31 cellular contexts compared by ENCODE assay signal in genomic region chr4:40281099-40281498, GRCh38. TPM values are rescaled to one million over a fixed set of nuclear protein-coding genes. Genes with fewer than 3 reads are reported as not detected.
DNase-seq lines count a peak whose midpoint lies in the region; ATAC-seq, FAIRE-seq and TF ChIP-seq lines count a peak whose summit lies in the region.
"Had no signal": no experiment of that assay in that cellular context is flagged by ENCODE, and none has a peak within 500 bp of the region (broad histone marks: within the 10 kb centered on the region; RNA-seq: fewer than 3 reads in every experiment).

No MANE protein-coding gene starts in this region.

- no peaks in the 10 kb centered on the region for H3K9me1 ChIP-seq in K562 (ENCODE audit: control insufficient read depth, insufficient read depth, low read length)

- peak; percentile 26 for FAIRE-seq in K562 (lab: Jason Lieb, UNC)
- FAIRE-seq: G401.6, islet of Langerhans, TTC549, urothelium cell line had no signal

- H3K4me3 ChIP-seq in SK-N-MC (no peak overlapping the region), K562 (no peak overlapping the region)
- H3K4me3 ChIP-seq: ovary, PC-9, thoracic aorta had no signal

- H3K27me3 Mint-ChIP-seq in activated naive CD4-positive, alpha-beta T cell treated with anti-CD3 and anti-CD28 coated beads for 36 hours (ENCODE audit: low read depth), result no peaks in the 10 kb centered on the region
- H3K27me3 Mint-ChIP-seq: B cell had no signal

- no peaks in the 10 kb centered on the region; a peak in 1 of 5 replicates for H3K4me1 ChIP-seq in K562 (replicated peaks in 1 of 2; ENCODE audit: control insufficient read depth in 2 of 2, insufficient read depth in 2 of 2, low read length in 2 of 2)

- TF ChIP-seq POLR2A in K562 (conservative IDR thresholded peaks at IDR 0.05), result no peak

- ATAC-seq in K562 (no peak), GM19328 (IDR thresholded peaks at IDR 0.05; ENCODE audit: unreplicated experiment) (no peak)
- ATAC-seq: left lobe of liver had no signal

- H3K36me3 ChIP-seq in SK-N-MC (ENCODE audit: insufficient read depth, low read length) (no peaks in the 10 kb centered on the region), K562 (ENCODE audit: control insufficient read depth, insufficient read depth, low read length) (no peaks in the 10 kb centered on the region)
- H3K36me3 ChIP-seq: ovary, thoracic aorta had no signal

- 14% methylated on average over 3 of the region's 3 CpGs for WGBS in K562 (ENCODE audit: insufficient coverage, low coverage, missing lambda C conversion rate)

- peaks cover 63% of the 10 kb centered on the region for H3K4me1 Mint-ChIP-seq in activated naive CD4-positive, alpha-beta T cell treated with anti-CD3 and anti-CD28 coated beads for 36 hours (ENCODE audit: low read depth)

- no peak overlapping the region for H3K9ac ChIP-seq in SK-N-MC (ENCODE audit: insufficient read length)
- H3K9ac ChIP-seq in K562 (ENCODE audit: insufficient read depth in 1 of 2, low read depth in 2 of 2, low read length in 2 of 2), result no peak overlapping the region
- H3K9ac ChIP-seq: KMS-11, SK-N-SH had no signal

- no peaks in the 10 kb centered on the region for H3K27me3 ChIP-seq in K562 (ENCODE audit: control insufficient read depth in 2 of 2, insufficient read depth in 2 of 2, low read length in 2 of 2)
- H3K27me3 ChIP-seq: ovary had no signal

- peak overlapping the region; percentile 89 for H3K27ac Mint-ChIP-seq in activated naive CD4-positive, alpha-beta T cell treated with anti-CD3 and anti-CD28 coated beads for 36 hours

- H3K9me3 Mint-ChIP-seq in activated naive CD4-positive, alpha-beta T cell treated with anti-CD3 and anti-CD28 coated beads for 36 hours, result peaks cover 10% of the 10 kb centered on the region

- intact Hi-C loops in activated naive CD4-positive, alpha-beta T cell treated with anti-CD3 and anti-CD28 coated beads for 36 hours (cut with micrococcal nuclease), result no loop called here
- intact Hi-C loops in K562 (cut with micrococcal nuclease), result no loop called here

- H3K9me3 ChIP-seq in SK-N-MC (ENCODE audit: low read depth, low read length) (no peaks in the 10 kb centered on the region), K562 (replicated peaks; ENCODE audit: control insufficient read depth, insufficient read depth, low read depth, low read length) (no peaks in the 10 kb centered on the region)
- H3K9me3 ChIP-seq: ovary, SK-N-SH, thoracic aorta had no signal

- H3K4me2 ChIP-seq in K562 (ENCODE audit: insufficient read depth, low read length), result no peak overlapping the region
- H3K4me2 ChIP-seq: KMS-11, PC-9, SK-N-SH had no signal

- TF ChIP-seq RAD21 in K562 (CRISPR knock-in tag; conservative IDR thresholded peaks at IDR 0.05 in 1 of 2, IDR thresholded peaks at IDR 0.05 in 1 of 2), result no peak

- DNase-seq in activated naive CD4-positive, alpha-beta T cell treated with anti-CD3 and anti-CD28 coated beads for 36 hours, result no peak
- DNase-seq in activated naive CD4-positive, alpha-beta T cell (lab: John Stamatoyannopoulos, UW), result no peak
- DNase-seq in SK-N-MC (ENCODE audit: low read depth, low spot score), result no peak
- DNase-seq in K562 (ENCODE audit: extremely low read depth in 1 of 4, low spot score in 3 of 4), result no peak
- DNase-seq in DMS153 (lab: John Stamatoyannopoulos, UW), result no peak
- DNase-seq in Ammon's horn (ENCODE audit: low spot score), result no peak
- DNase-seq: activated CD4-positive, alpha-beta T cell treated with anti-CD3 and anti-CD28 coated beads for 1 hour; caudate nucleus; erythroblast; HCEC 1CT; NCI-H1417; NCI-H2081; NCI-H226; NCI-H526 treated with DMSO at 0.1 percent for 48 hours; ovary; PC-9; SK-N-SH; stimulated activated naive CD4-positive, alpha-beta T cell had no signal

- no peaks in the 10 kb centered on the region for H4K20me1 ChIP-seq in K562 (replicated peaks; ENCODE audit: control insufficient read depth, insufficient read depth, low read length)

- H3K79me2 ChIP-seq in K562 (ENCODE audit: control insufficient read depth, insufficient read depth, low read length), result no peaks in the 10 kb centered on the region

- TF ChIP-seq CTCF in K562 (IDR thresholded peaks at IDR 0.05 in 2 of 3, conservative IDR thresholded peaks at IDR 0.05 in 1 of 3; ENCODE audit: insufficient read depth in 2 of 3, low read depth in 1 of 3, low read length in 3 of 3), result no peak

- POLR2A ChIA-PET in K562 (lab: Yijun Ruan, JAX), result interaction anchor here (0.7 kb wide), 1 partner anchor 8 kb away, joined by 3 read pairs; no protein-coding TSS in a partner anchor

- 0 out of 2 replicates have a peak overlapping the region, but pooled peaks have one; percentile 1 for H3K27ac ChIP-seq in SK-N-MC
- no peak overlapping the region for H3K27ac ChIP-seq in K562 (ENCODE audit: extremely low read depth, low read depth, low read length)
- H3K27ac ChIP-seq: KMS-11, ovary, PC-9, thoracic aorta had no signal

- no peak overlapping the region for H3K4me3 Mint-ChIP-seq in activated naive CD4-positive, alpha-beta T cell treated with anti-CD3 and anti-CD28 coated beads for 36 hours
- H3K4me3 Mint-ChIP-seq: B cell; T-helper 1 cell treated with Interleukin-12 subunit alpha and Interleukin-12 subunit beta and Interleukin-4 antibody, amounts not matched to agents 30 μg/mL and 1 μg/mL, for 36 hours had no signal

- in situ Hi-C loops in K562 (cut with MboI), result no loop called here

- H2AFZ ChIP-seq in K562 (ENCODE audit: low read depth, low read length), result peak overlapping the region; percentile 61; the same call in 1 of the 2 replicates
- H2AFZ ChIP-seq: PC-9 had no signal

- TF ChIP-seq EP300 in K562 (IDR thresholded peaks at IDR 0.05; ENCODE audit: low read length), result no peak

- H3K36me3 Mint-ChIP-seq in activated naive CD4-positive, alpha-beta T cell treated with anti-CD3 and anti-CD28 coated beads for 36 hours (ENCODE audit: low read depth), result peaks cover 11% of the 10 kb centered on the region

- no TSS peak for BruUV-seq in K562 (replicated peaks; lab: Mats Ljungman, UMichigan)

- CTCF ChIA-PET in activated naive CD4-positive, alpha-beta T cell treated with anti-CD3 and anti-CD28 coated beads for 36 hours (lab: Charles Lee), result interaction anchor here (1.1 kb wide), 1 partner anchor 19 kb away, joined by 3 read pairs; no protein-coding TSS in a partner anchor
- CTCF ChIA-PET in K562 (lab: Yijun Ruan, JAX; ENCODE audit: low intra/inter-chr PET ratio), result no interaction called here

TF ChIP-seq in K562, 482 proteins besides CTCF, POLR2A, EP300 and RAD21 (continues in another document):
- TF ChIP-seq ZNF507 (tag; conservative IDR thresholded peaks at IDR 0.05) (no peak), FOXK1 (CRISPR knock-in tag; IDR thresholded peaks at IDR 0.05; ENCODE audit: borderline replicate concordance) (no peak), CREM (IDR thresholded peaks at IDR 0.05; ENCODE audit: low read depth) (no peak), RBM34 (IDR thresholded peaks at IDR 0.05; ENCODE audit: borderline replicate concordance, insufficient read depth, low read length) (no peak), ZNF445 (CRISPR knock-in tag; IDR thresholded peaks at IDR 0.05; ENCODE audit: low read depth) (no peak), FOXO4 (CRISPR knock-in tag; IDR thresholded peaks at IDR 0.05) (no peak), TCF7L2 (IDR thresholded peaks at IDR 0.05; ENCODE audit: low read depth, low read length) (no peak), POLR2B (IDR thresholded peaks at IDR 0.05; ENCODE audit: low read depth, partially characterized antibody) (no peak), POLR2AphosphoS2 (IDR thresholded peaks at IDR 0.05; ENCODE audit: low read length) (no peak), ZNF707 (CRISPR knock-in tag; conservative IDR thresholded peaks at IDR 0.05) (no peak)
- TF ChIP-seq, protein P1, sequence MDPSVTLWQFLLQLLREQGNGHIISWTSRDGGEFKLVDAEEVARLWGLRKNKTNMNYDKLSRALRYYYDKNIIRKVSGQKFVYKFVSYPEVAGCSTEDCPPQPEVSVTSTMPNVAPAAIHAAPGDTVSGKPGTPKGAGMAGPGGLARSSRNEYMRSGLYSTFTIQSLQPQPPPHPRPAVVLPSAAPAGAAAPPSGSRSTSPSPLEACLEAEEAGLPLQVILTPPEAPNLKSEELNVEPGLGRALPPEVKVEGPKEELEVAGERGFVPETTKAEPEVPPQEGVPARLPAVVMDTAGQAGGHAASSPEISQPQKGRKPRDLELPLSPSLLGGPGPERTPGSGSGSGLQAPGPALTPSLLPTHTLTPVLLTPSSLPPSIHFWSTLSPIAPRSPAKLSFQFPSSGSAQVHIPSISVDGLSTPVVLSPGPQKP (CRISPR knock-in tag; IDR thresholded peaks at IDR 0.05), result no peak

RNA-seq across cellular contexts. Expression of gene CHRNA9, which starts 54.0 kb away (rescaled TPM):
- not detected for total RNA-seq in activated naive CD4-positive, alpha-beta T cell treated with anti-CD3 and anti-CD28 coated beads for 36 hours
- not detected in 2 replicates for total RNA-seq in K562 (2011; cell fraction: chromatin; rRNA removed; ENCODE audit: low replicate concordance)
- not detected in 2 replicates for total RNA-seq in K562 (2011; cell fraction: nucleolus; rRNA removed)
- not detected in 2 replicates for total RNA-seq in K562 (2011; cell fraction: nucleoplasm; rRNA removed)
- not detected in 2 replicates for total RNA-seq in K562 (2014; rRNA removed)
- total RNA-seq in K562 (2014; rRNA removed; fragmentation: Illumina TruSeq; extraction: Trizol), result not detected in 2 replicates
- total RNA-seq in K562 (2015; rRNA removed; fragmentation: Illumina TruSeq; extraction: Trizol), result not detected in 2 replicates
- total RNA-seq in K562 (2021), result not detected in 2 replicates
- not detected in 2 replicates for polyA plus RNA-seq in K562 (2011; rRNA removed)
- not detected in 2 replicates for polyA plus RNA-seq in K562 (2011; cell fraction: cytosol; rRNA removed)
- not detected in 2 replicates for polyA plus RNA-seq in K562 (2011; cell fraction: nucleus; rRNA removed)
- polyA plus RNA-seq in K562 (2012), result not detected in 2 replicates
- polyA plus RNA-seq in K562 (2014; fragmentation: Illumina TruSeq; extraction: Trizol), result not detected in 2 replicates
- polyA plus RNA-seq in K562 (2014; fragmentation: Nextera tagmentation; extraction: Ambion mirVana), result not detected
- not detected in 2 replicates for polyA plus RNA-seq in K562 (2014; rRNA removed)
- not detected in 2 replicates for polyA minus RNA-seq in K562 (2011; rRNA and poly(A)+ RNA removed)
- 0.55 and 0.76 TPM in 2 replicates for polyA minus RNA-seq in K562 (2011; cell fraction: cytosol; rRNA and poly(A)+ RNA removed)
- not detected in 2 replicates for polyA minus RNA-seq in K562 (2011; cell fraction: nucleus; rRNA and poly(A)+ RNA removed)
- total RNA-seq: B cell, left lobe of liver, PC-9, renal cortical epithelial cell, skeletal muscle tissue, thoracic aorta had no signal
- polyA plus RNA-seq: adipose tissue, ovary had no signal
